8 cellular contexts compared by ENCODE assay signal in genomic region chr11:63212742-63213141, GRCh38. TPM values are rescaled to one million over a fixed set of nuclear protein-coding genes. Genes with fewer than 3 reads are reported as not detected.
A peak's percentile ranks its signal among the peaks of the same experiment; 100 is the strongest.
DNase-seq lines count a peak whose midpoint lies in the region; ATAC-seq and TF ChIP-seq lines count a peak whose summit lies in the region.

No MANE protein-coding gene starts in this region.

- no peak overlapping the region for H3K4me3 ChIP-seq in A673 (ENCODE audit: low read depth, low read length, poor library complexity, severe bottlenecking)
- H3K4me3 ChIP-seq in PC-3 (ENCODE audit: low read length) = no peak overlapping the region
- no peak overlapping the region for H3K4me3 ChIP-seq in esophagus squamous epithelium
- no peak overlapping the region for H3K4me3 ChIP-seq in smooth muscle cell

- H3K4me2 ChIP-seq in PC-3 (ENCODE audit: low read length) = no peak overlapping the region
- no peak overlapping the region for H3K4me2 ChIP-seq in smooth muscle cell

- no peaks in the 10 kb centered on the region for H3K9me3 ChIP-seq in A673 (ENCODE audit: low read depth, low read length, poor library complexity, severe bottlenecking)
- no peaks in the 10 kb centered on the region for H3K9me3 ChIP-seq in PC-3 (ENCODE audit: low read length)
- no peaks in the 10 kb centered on the region for H3K9me3 ChIP-seq in esophagus squamous epithelium
- H3K9me3 ChIP-seq in smooth muscle cell (replicated peaks; ENCODE audit: low read depth) = no peaks in the 10 kb centered on the region

- intact Hi-C loops in A673 (cut with micrococcal nuclease; ENCODE audit: unreplicated experiment) (loop anchor here (1.0 to 2.0 kb wide), 3 partner anchors 84 to 304 kb away; no protein-coding TSS in a partner anchor), PC-3 (cut with micrococcal nuclease) (loop anchor here (1.0 to 2.0 kb wide), 3 partner anchors 84 to 306 kb away; no protein-coding TSS in a partner anchor), esophagus squamous epithelium (cut with DNase I) (no loop called here)

- DNase-seq in A673 (ENCODE audit: low spot score) (peak; percentile 66), ELF-1 (ENCODE audit: low read depth, low spot score) (peak; percentile 31), PC-3 (peak; percentile 70), esophagus squamous epithelium (lab: John Stamatoyannopoulos, UW) (no peak), smooth muscle cell (lab: John Stamatoyannopoulos, UW; ENCODE audit: unreplicated experiment) (no peak), NCI-H146 (lab: John Stamatoyannopoulos, UW) (no peak), globus pallidus (ENCODE audit: low spot score) (no peak)

- no peak overlapping the region for H3K9ac ChIP-seq in PC-3 (ENCODE audit: low read length)
- H3K9ac ChIP-seq in smooth muscle cell (ENCODE audit: low read depth) = no peak overlapping the region

- no peak overlapping the region for H2AFZ ChIP-seq in PC-3 (ENCODE audit: low read length)
- H2AFZ ChIP-seq in smooth muscle cell (ENCODE audit: low read depth) = no peak overlapping the region

- H3K36me3 ChIP-seq in A673 (ENCODE audit: insufficient read depth, low read length, poor library complexity, severe bottlenecking) (no peaks in the 10 kb centered on the region), PC-3 (ENCODE audit: low read depth, low read length) (no peaks in the 10 kb centered on the region), esophagus squamous epithelium (no peaks in the 10 kb centered on the region), smooth muscle cell (ENCODE audit: low read depth) (no peaks in the 10 kb centered on the region)

- TF ChIP-seq CTCF in A673 (conservative IDR thresholded peaks at IDR 0.05; ENCODE audit: low read depth, low read length) (peak; percentile 76), PC-3 (conservative IDR thresholded peaks at IDR 0.05; ENCODE audit: low read depth, low read length) (peak; percentile 75), esophagus squamous epithelium (IDR thresholded peaks at IDR 0.05) (peak in 5 of 6 experiments; percentile 27 to 63 (median 46)), smooth muscle cell (IDR thresholded peaks at IDR 0.05; ENCODE audit: borderline replicate concordance, insufficient read depth, poor library complexity, severe bottlenecking) (peak; percentile 52)

- H3K27ac ChIP-seq in A673 (ENCODE audit: low read depth, low read length, poor library complexity, severe bottlenecking) = no peak overlapping the region
- H3K27ac ChIP-seq in PC-3 (ENCODE audit: low read length) = no peak overlapping the region
- H3K27ac ChIP-seq in esophagus squamous epithelium = no peak overlapping the region
- H3K27ac ChIP-seq in smooth muscle cell (ENCODE audit: low read depth) = no peak overlapping the region

- H3K9me2 ChIP-seq in PC-3 (replicated peaks; ENCODE audit: low read length) = no peaks in the 10 kb centered on the region

- no peaks in the 10 kb centered on the region for H3K79me2 ChIP-seq in PC-3 (ENCODE audit: low read length)
- no peaks in the 10 kb centered on the region for H3K79me2 ChIP-seq in smooth muscle cell (ENCODE audit: low read depth)

- H3F3A ChIP-seq in PC-3 (ENCODE audit: low read length, unreplicated experiment) (no peaks in the 10 kb centered on the region), smooth muscle cell (ENCODE audit: low read depth) (no peaks in the 10 kb centered on the region)

- POLR2A ChIA-PET in A673 (lab: Charles Lee; ENCODE audit: low non-redundant PET) (no interaction called here), PC-3 (lab: Charles Lee; ENCODE audit: unreplicated experiment) (no interaction called here)

- ATAC-seq in PC-3 = peak; percentile 54; the same call in 1 of the 2 replicates
- no peak for ATAC-seq in activated CD4-positive, CD25-positive, alpha-beta regulatory T cell treated with anti-CD3 and anti-CD28 coated beads, Interleukin-2, amount 50 U/mL, for 24 hours

- H3K4me1 ChIP-seq in A673 (ENCODE audit: insufficient read depth, low read length, poor library complexity, severe bottlenecking) (no peaks in the 10 kb centered on the region), PC-3 (ENCODE audit: insufficient read depth, low read length) (no peaks in the 10 kb centered on the region), esophagus squamous epithelium (no peaks in the 10 kb centered on the region), smooth muscle cell (ENCODE audit: low read depth) (no peaks in the 10 kb centered on the region)

- WGBS in esophagus squamous epithelium, 2 donors = 0 to 5% methylated on average over 2 of the region's 2 CpGs
- 6% methylated on average over 2 of the region's 2 CpGs for WGBS in smooth muscle cell (ENCODE audit: low lambda C conversion rate)

- no peak for TF ChIP-seq POLR2A in esophagus squamous epithelium (IDR thresholded peaks at IDR 0.05)

- H3K27me3 ChIP-seq in A673 (replicated peaks; ENCODE audit: insufficient read depth, low read depth, low read length, poor library complexity) (no peaks in the 10 kb centered on the region), PC-3 (ENCODE audit: low read length) (peaks cover 44% of the 10 kb centered on the region), esophagus squamous epithelium (peaks cover 0 to 4% (median 0%) of the 10 kb centered on the region in 4 donors), smooth muscle cell (ENCODE audit: low read depth) (no peaks in the 10 kb centered on the region)

- CTCF ChIA-PET in A673 (lab: Charles Lee) = interaction anchor here (0.6 to 1.8 kb wide), 4 partner anchors 177 to 426 kb away, joined by 3 to 8 read pairs (median 4); no protein-coding TSS in a partner anchor
- CTCF ChIA-PET in PC-3 (lab: Charles Lee) = no interaction called here

- BruUV-seq in A673 (replicated peaks; lab: Mats Ljungman, UMichigan) (no TSS peak), PC-3 (replicated peaks; lab: Mats Ljungman, UMichigan) (no TSS peak)

- H4K20me1 ChIP-seq in PC-3 (ENCODE audit: low read length) = no peaks in the 10 kb centered on the region
- no peaks in the 10 kb centered on the region for H4K20me1 ChIP-seq in smooth muscle cell (ENCODE audit: low read depth)

RNA-seq across cellular contexts. Expression of gene SLC22A25, which starts 30.7 kb away (rescaled TPM):
- total RNA-seq in A673 (2021) = not detected in 2 replicates
- not detected in 2 replicates for total RNA-seq in PC-3 (2014; rRNA removed)
- under 1 TPM in 1 of 4 donors, not detected in 3; 0.29 TPM for total RNA-seq in esophagus squamous epithelium
- total RNA-seq in smooth muscle cell = not detected in 2 replicates
- not detected in 2 replicates for polyA plus RNA-seq in smooth muscle cell

Comparison
In these comparisons a context has a peak if more than half of its experiments do, and no peak if none do; other contexts are left out.
1. DNase-seq: peak in A673 (single experiment), ELF-1 (single experiment) and PC-3 (single experiment); none in esophagus squamous epithelium (single experiment), smooth muscle cell (single experiment), NCI-H146 (single experiment) and globus pallidus (single experiment).
2. Peak in every context shown above with its lines, with median percentiles within 50 percentile points of each other: CTCF ChIP-seq.